ENCODE assay signal across 8 cellular contexts in the genomic region with DNA sequence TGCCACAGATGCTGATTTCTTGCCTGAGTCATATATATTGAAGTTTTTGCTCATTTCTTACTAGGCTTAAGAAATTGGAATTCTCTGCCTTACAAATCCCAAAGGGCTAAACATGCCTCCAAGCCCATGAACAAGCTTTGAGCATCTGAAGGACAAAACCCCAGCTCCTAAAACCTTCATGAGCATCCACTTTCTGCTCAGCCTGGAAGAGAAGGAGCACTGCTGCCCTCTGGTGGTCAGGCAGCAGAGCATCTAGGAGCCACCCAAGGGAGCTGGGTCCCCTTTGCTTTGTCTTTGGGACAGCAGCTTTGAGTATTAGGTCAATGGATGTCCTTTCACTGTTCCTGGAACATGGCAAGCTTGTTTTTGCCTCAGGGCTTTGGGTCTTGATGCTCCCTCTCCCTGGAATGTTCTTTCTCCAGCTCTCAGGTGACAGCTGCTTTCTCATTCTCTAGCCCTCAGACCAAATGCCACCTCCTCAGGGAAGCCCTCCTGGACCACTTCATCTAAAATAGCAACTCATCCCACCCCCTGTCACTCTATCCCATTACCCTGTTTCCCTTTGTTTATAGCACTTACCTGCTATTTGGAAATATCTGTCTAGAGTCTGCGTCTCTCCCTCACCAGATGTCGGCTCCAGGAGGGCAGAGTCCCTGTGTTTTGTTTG. TPM values are rescaled to one million over a fixed set of nuclear protein-coding genes. Genes with fewer than 3 reads are reported as not detected.
A peak's percentile ranks its signal among the peaks of the same experiment; 100 is the strongest.
DNase-seq lines count a peak whose midpoint lies in the region; ATAC-seq and TF ChIP-seq lines count a peak whose summit lies in the region.

No MANE protein-coding gene starts in this region.

- H3K9me3 ChIP-seq in Panc1 (ENCODE audit: control insufficient read depth, insufficient read depth, low read depth, low read length) (no peaks in the 10 kb centered on the region), fibroblast of lung (ENCODE audit: control insufficient read depth, insufficient read depth, low read depth, low read length) (no peaks in the 10 kb centered on the region)

- H3K4me2 ChIP-seq in fibroblast of lung (ENCODE audit: extremely low read depth, insufficient read depth, low read length) = no peak overlapping the region

- in situ Hi-C loops in Panc1 (cut with HindIII; ENCODE audit: low pct_unique_long_range_greater_than_20kb, low sequenced_read_pairs) = no loop called here

- H3K27ac Mint-ChIP-seq in activated T-cell treated with anti-CD3 and anti-CD28 coated beads, Interleukin-2, amount 50 U/mL, for 24 hours = no peak overlapping the region
- H3K27ac Mint-ChIP-seq in nephron progenitor cell = no peak overlapping the region

- no peak overlapping the region for H2AFZ ChIP-seq in fibroblast of lung (ENCODE audit: low read length)

- H3K36me3 ChIP-seq in Panc1 (ENCODE audit: control insufficient read depth, insufficient read depth, low read length) (no peaks in the 10 kb centered on the region), fibroblast of lung (ENCODE audit: control insufficient read depth, insufficient read depth, low read length) (no peaks in the 10 kb centered on the region)

- CTCF ChIA-PET in Panc1 (lab: Charles Lee) = interaction anchor here (0.6 to 4.0 kb wide), 26 partner anchors 9 to 319 kb away, joined by 3 to 116 read pairs (median 4); a partner anchor contains a TSS

- H3K27ac ChIP-seq in Panc1 (ENCODE audit: low read length) = no peak overlapping the region
- H3K27ac ChIP-seq in fibroblast of lung (ENCODE audit: insufficient read depth, low read length) = no peak overlapping the region

- ATAC-seq in Panc1 (peak; percentile 96), HG03097 (IDR thresholded peaks at IDR 0.05; ENCODE audit: low FRiP score, unreplicated experiment) (no peak)

- BruUV-seq in Panc1 (replicated peaks; lab: Mats Ljungman, UMichigan) = no TSS peak

- no peaks in the 10 kb centered on the region for H3K4me1 Mint-ChIP-seq in activated T-cell treated with anti-CD3 and anti-CD28 coated beads, Interleukin-2, amount 50 U/mL, for 24 hours (ENCODE audit: low read depth)
- H3K4me1 Mint-ChIP-seq in nephron progenitor cell = peaks cover 24% of the 10 kb centered on the region

- no peaks in the 10 kb centered on the region for H3K79me2 ChIP-seq in fibroblast of lung (ENCODE audit: control insufficient read depth, insufficient read depth, low read length)

- H3K9ac ChIP-seq in fibroblast of lung (ENCODE audit: insufficient read depth, low read length) = no peak overlapping the region

- H3K4me3 ChIP-seq in Panc1 (ENCODE audit: low read depth in 2 of 2, low read length in 2 of 2) = no peak overlapping the region
- no peak overlapping the region for H3K4me3 ChIP-seq in fibroblast of lung (replicated peaks in 1 of 4; ENCODE audit: control extremely low read depth in 1 of 4, insufficient read depth in 1 of 4, low read depth in 3 of 4, low read length in 4 of 4)

- no peaks in the 10 kb centered on the region for H4K20me1 ChIP-seq in fibroblast of lung (ENCODE audit: control insufficient read depth, extremely low read depth, insufficient read depth, low read length)

- peaks cover 7% of the 10 kb centered on the region for H3K27me3 Mint-ChIP-seq in activated T-cell treated with anti-CD3 and anti-CD28 coated beads, Interleukin-2, amount 50 U/mL, for 24 hours
- peaks cover 10% of the 10 kb centered on the region for H3K27me3 Mint-ChIP-seq in nephron progenitor cell (ENCODE audit: low read depth, poor library complexity)

- TF ChIP-seq CTCF in Panc1 (IDR thresholded peaks at IDR 0.05) (peak; percentile 94), fibroblast of lung (conservative IDR thresholded peaks at IDR 0.05 in 1 of 2, IDR thresholded peaks at IDR 0.05 in 1 of 2; ENCODE audit: low read depth in 1 of 2, low read length in 2 of 2) (peak; percentile 97 to 99), nephron progenitor cell (IDR thresholded peaks at IDR 0.05) (peak; percentile 97)

- no peak overlapping the region for H3K4me3 Mint-ChIP-seq in activated T-cell treated with anti-CD3 and anti-CD28 coated beads, Interleukin-2, amount 50 U/mL, for 24 hours
- no peak overlapping the region for H3K4me3 Mint-ChIP-seq in nephron progenitor cell

- POLR2A ChIA-PET in Panc1 (lab: Charles Lee) = interaction anchor here (0.9 kb wide), 1 partner anchor 60 kb away, joined by 3 read pairs; no protein-coding TSS in a partner anchor

- H3K9me3 Mint-ChIP-seq in activated T-cell treated with anti-CD3 and anti-CD28 coated beads, Interleukin-2, amount 50 U/mL, for 24 hours = peaks cover 8% of the 10 kb centered on the region
- H3K9me3 Mint-ChIP-seq in nephron progenitor cell = no peaks in the 10 kb centered on the region

- H3K4me1 ChIP-seq in Panc1 (ENCODE audit: control insufficient read depth, insufficient read depth, low read length) = no peaks in the 10 kb centered on the region
- no peaks in the 10 kb centered on the region for H3K4me1 ChIP-seq in fibroblast of lung (ENCODE audit: control insufficient read depth, extremely low read depth, insufficient read depth, low read length)

- no peaks in the 10 kb centered on the region; the same call in 1 of the 2 replicates for H3K27me3 ChIP-seq in Panc1 (ENCODE audit: control insufficient read depth, insufficient read depth, low read length)
- H3K27me3 ChIP-seq in fibroblast of lung (ENCODE audit: control insufficient read depth, insufficient read depth, low read length) = no peaks in the 10 kb centered on the region

- DNase-seq in EL (peak; percentile 78), LHCN-M2 (ENCODE audit: low read depth) (peak; percentile 78), Panc1 (ENCODE audit: low read depth, low spot score) (peak; percentile 71), fibroblast of lung (ENCODE audit: low read depth in 2 of 2) (peak; percentile 64 to 83), nephron progenitor cell (peak; percentile 83)
- DNase-seq in activated T-cell treated with anti-CD3 and anti-CD28 coated beads, Interleukin-2, amount 50 U/mL, for 24 hours = peak; percentile 80
- peak; percentile 30 to 81 (median 64) for DNase-seq in stimulated activated naive CD4-positive, alpha-beta T cell (lab: John Stamatoyannopoulos, UW)

- intact Hi-C loops in Panc1 (cut with micrococcal nuclease; ENCODE audit: unreplicated experiment) = loop anchor here (1.0 kb wide), 2 partner anchors 58 to 186 kb away; no protein-coding TSS in a partner anchor

- H3K36me3 Mint-ChIP-seq in activated T-cell treated with anti-CD3 and anti-CD28 coated beads, Interleukin-2, amount 50 U/mL, for 24 hours (ENCODE audit: low read depth) = no peaks in the 10 kb centered on the region
- H3K36me3 Mint-ChIP-seq in nephron progenitor cell (ENCODE audit: low read depth) = no peaks in the 10 kb centered on the region

RNA-seq across cellular contexts. Expression of a gene that starts 25.7 kb away (rescaled TPM):
- 3.4 and 3.9 TPM in 2 replicates for total RNA-seq in LHCN-M2 (2014; rRNA removed)
- 5.8 TPM for polyA plus RNA-seq in LHCN-M2 (2012)
- 0.05 TPM for total RNA-seq in Panc1 (2021; ENCODE audit: unreplicated experiment)
- polyA plus RNA-seq in Panc1 (2012; ENCODE audit: insufficient read length) = 0.27 TPM
- 5.4 and 9.1 TPM in 2 replicates for total RNA-seq in fibroblast of lung
- polyA plus RNA-seq in fibroblast of lung = 15.5 and 20.1 TPM in 2 replicates
- 13.6 and 17.8 TPM in 2 replicates for polyA plus RNA-seq in fibroblast of lung (2012)
- polyA minus RNA-seq in fibroblast of lung (ENCODE audit: low replicate concordance) = 9.2 and 19.4 TPM in 2 replicates

RNA-seq across cellular contexts. Expression of a gene that starts 34.2 kb away (rescaled TPM):
- total RNA-seq in LHCN-M2 (2014; rRNA removed) (not detected in 2 replicates), Panc1 (2021; ENCODE audit: unreplicated experiment) (not detected), fibroblast of lung (not detected in 2 replicates)
- polyA plus RNA-seq in LHCN-M2 (2012) = not detected
- polyA plus RNA-seq in Panc1 (2012; ENCODE audit: insufficient read length) = not detected
- polyA plus RNA-seq in fibroblast of lung = not detected in 2 replicates
- not detected in 2 replicates for polyA plus RNA-seq in fibroblast of lung (2012)
- not detected in 2 replicates for polyA minus RNA-seq in fibroblast of lung (ENCODE audit: low replicate concordance)

RNA-seq across cellular contexts. Expression of a gene that starts 46.2 kb away (rescaled TPM):
- total RNA-seq in LHCN-M2 (2014; rRNA removed) (not detected in 2 replicates), Panc1 (2021; ENCODE audit: unreplicated experiment) (not detected), fibroblast of lung (not detected in 2 replicates)
- not detected for polyA plus RNA-seq in LHCN-M2 (2012)
- not detected for polyA plus RNA-seq in Panc1 (2012; ENCODE audit: insufficient read length)
- polyA plus RNA-seq in fibroblast of lung = not detected in 2 replicates
- polyA plus RNA-seq in fibroblast of lung (2012) = 0.13 TPM in 1 of 2 replicates, not detected in the other
- polyA minus RNA-seq in fibroblast of lung (ENCODE audit: low replicate concordance) = not detected in 2 replicates
